Comparison of ENCODE assay signal across 32 cellular contexts in genomic region chr13:65784088-65784816, GRCh38.
"Had no signal": no experiment of that assay in that cellular context is flagged by ENCODE, and none has a peak within 500 bp of the region (broad histone marks: within the 10 kb centered on the region; RNA-seq: fewer than 3 reads in every experiment).

No MANE protein-coding gene starts in this region.

- H3K27me3 ChIP-seq: ascending aorta, MG63, Peyer's patch had no signal

- H3K27me3 Mint-ChIP-seq: activated B cell treated with CpG ODN at 0.5 μM for 24 hours; activated CD4-positive, alpha-beta memory T cell treated with anti-CD3 and anti-CD28 coated beads for 36 hours; activated naive CD8-positive, alpha-beta T cell treated with anti-CD3 and anti-CD28 coated beads for 36 hours; T-cell; T-helper 17 cell had no signal

- H3K4me1 Mint-ChIP-seq: activated B cell treated with CpG ODN at 0.5 μM for 24 hours; activated naive CD8-positive, alpha-beta T cell treated with anti-CD3 and anti-CD28 coated beads for 36 hours; T-cell; T-helper 17 cell had no signal

- H3K4me3 Mint-ChIP-seq: activated B cell treated with CpG ODN at 0.5 μM for 24 hours; activated CD4-positive, alpha-beta memory T cell treated with anti-CD3 and anti-CD28 coated beads for 36 hours; activated naive CD8-positive, alpha-beta T cell treated with anti-CD3 and anti-CD28 coated beads for 36 hours; activated T-cell treated with anti-CD3 and anti-CD28 coated beads, Interleukin-2, amount 50 U/mL, for 4 hours; T-cell; T-helper 17 cell had no signal

- DNase-seq: activated B cell treated with CpG ODN at 0.5 μM for 24 hours; activated CD4-positive, alpha-beta memory T cell treated with anti-CD3 and anti-CD28 coated beads for 36 hours; activated CD4-positive, alpha-beta T cell treated with anti-CD3 and anti-CD28 coated beads for 4 hours; activated CD4-positive, alpha-beta T cell treated with anti-CD3 and anti-CD28 coated beads, Interleukin-2, amount 50 U/mL, for 1 hour; activated CD4-positive, CD25-positive, alpha-beta regulatory T cell treated with anti-CD3 and anti-CD28 coated beads, Interleukin-2, amount 50 U/mL, for 72 hours; activated CD8-positive, alpha-beta memory T cell treated with anti-CD3 and anti-CD28 coated beads, Interleukin-2, amount 50 U/mL, for 4 hours; activated effector memory CD4-positive, alpha-beta T cell treated with Interleukin-2 at 50 U/mL for 16 hours; activated naive CD4-positive, alpha-beta T cell treated with anti-CD3 and anti-CD28 coated beads, Interleukin-2, amount 50 U/mL, for 16 hours; activated naive CD8-positive, alpha-beta T cell treated with anti-CD3 and anti-CD28 coated beads for 36 hours; activated T-cell treated with anti-CD3 and anti-CD28 coated beads for 4 hours; activated T-cell treated with anti-CD3 and anti-CD28 coated beads, Interleukin-2, amount 50 U/mL, for 4 hours; amniotic stem cell; Kasumi-1; KG1; MG63; NCI-H1048; NCI-H1105 treated with DMSO at 0.1 percent for 48 hours; NCI-H1436; NCI-H1694; NCI-H1930; NCI-H2081 treated with DMSO at 0.1 percent for 48 hours; NCI-H345; NCI-H524 treated with DMSO at 0.1 percent for 48 hours; PC-3; Peyer's patch; RPMI8226; SIG-M5; T-cell; T-helper 17 cell had no signal

- H3K9me3 ChIP-seq: ascending aorta, MG63 had no signal

- ATAC-seq: activated T-cell treated with anti-CD3 and anti-CD28 coated beads, Interleukin-2, amount 50 U/mL, for 4 hours; PC-3; SK-N-SH treated with all-trans-retinoic acid at 6 μM for 48 hours; T-cell; T-helper 17 cell had no signal

- H3K4me1 ChIP-seq: ascending aorta, Peyer's patch had no signal

- H3K36me3 Mint-ChIP-seq: activated CD4-positive, alpha-beta memory T cell treated with anti-CD3 and anti-CD28 coated beads for 36 hours; activated naive CD8-positive, alpha-beta T cell treated with anti-CD3 and anti-CD28 coated beads for 36 hours; T-cell had no signal

- H3K27ac Mint-ChIP-seq: activated B cell treated with CpG ODN at 0.5 μM for 24 hours; activated CD4-positive, alpha-beta memory T cell treated with anti-CD3 and anti-CD28 coated beads for 36 hours; activated naive CD8-positive, alpha-beta T cell treated with anti-CD3 and anti-CD28 coated beads for 36 hours; T-cell; T-helper 17 cell had no signal

- H3K4me3 ChIP-seq: ascending aorta, MG63, Peyer's patch had no signal

- H3K36me3 ChIP-seq: ascending aorta, MG63, Peyer's patch had no signal

- H3K27ac ChIP-seq: ascending aorta, Peyer's patch, VCaP had no signal
